Comparison of ENCODE assay signal across 19 cellular contexts in the genomic region with DNA sequence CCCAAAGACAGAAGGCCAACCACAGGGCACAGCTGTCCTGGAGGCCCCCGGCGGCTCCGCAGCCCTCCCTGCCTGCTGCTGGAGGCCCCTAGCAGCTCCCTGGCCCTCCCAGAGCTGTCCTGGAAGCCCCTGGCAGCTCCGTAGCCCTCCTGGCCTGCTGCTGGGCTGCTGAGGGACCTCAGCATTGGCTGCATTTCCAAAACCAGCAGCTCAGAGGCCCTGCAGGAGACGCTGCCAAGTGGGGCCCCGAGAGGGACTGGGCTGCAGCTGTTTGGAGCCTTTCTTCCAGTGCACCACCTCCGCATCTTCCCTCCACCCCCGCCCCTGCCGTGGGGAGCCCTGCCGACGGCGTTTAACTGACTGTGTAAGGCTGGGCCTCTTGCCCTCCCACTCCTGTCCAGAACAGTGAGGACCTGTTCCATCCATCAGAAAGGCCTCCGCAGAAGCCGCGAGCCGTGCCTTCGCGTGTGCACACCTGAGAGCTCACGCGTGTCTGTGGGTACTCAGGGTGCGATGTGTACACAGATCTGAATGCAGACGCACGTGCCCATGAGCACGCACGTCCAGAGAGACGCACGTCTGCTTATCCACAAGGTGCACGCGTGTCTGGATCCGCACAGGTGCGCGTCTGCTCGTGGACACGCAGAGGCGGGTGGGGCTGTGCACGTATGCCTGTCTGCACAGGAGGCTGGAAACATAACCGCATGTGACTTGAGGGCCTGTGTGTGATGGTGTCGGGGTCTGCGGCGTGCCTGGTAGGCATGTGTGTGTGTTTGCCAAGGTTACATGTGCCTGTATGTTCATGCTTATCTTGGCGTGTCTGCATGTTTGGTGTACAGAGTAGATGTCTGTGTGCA. TPM values are rescaled to one million over a fixed set of nuclear protein-coding genes. Genes with fewer than 3 reads are reported as not detected.
A peak's percentile ranks its signal among the peaks of the same experiment; 100 is the strongest.
DNase-seq lines count a peak whose midpoint lies in the region; ATAC-seq, FAIRE-seq and TF ChIP-seq lines count a peak whose summit lies in the region.
"Had no signal": no experiment of that assay in that cellular context is flagged by ENCODE, and none has a peak within 500 bp of the region (broad histone marks: within the 10 kb centered on the region; RNA-seq: fewer than 3 reads in every experiment).

No MANE protein-coding gene starts in this region.

- TF ChIP-seq POLR2A in GM12891 (IDR thresholded peaks at IDR 0.05; ENCODE audit: low read depth, low read length): no peak

- H3K36me3 ChIP-seq in BLaER1 treated with 17β-estradiol and CSF1 and Interleukin-3, amounts not matched to agents 10 nM and 100 nM: peaks cover 0 to 14% (median 0%) of the 10 kb centered on the region in 11 experiments; a peak in 4 of 22 replicates
- H3K36me3 ChIP-seq in osteoblast (ENCODE audit: insufficient read depth, low read length) (no peaks in the 10 kb centered on the region), kidney (ENCODE audit: control insufficient read depth in 1 of 2, insufficient read depth in 2 of 2, low read length in 2 of 2) (no peaks in the 10 kb centered on the region)
- H3K36me3 ChIP-seq: gastrocnemius medialis, left ventricle myocardium inferior, SJSA1, spleen had no signal

- peak overlapping the region; percentile 1 to 92 (median 38) for H3K4me3 Mint-ChIP-seq in IgD-negative memory B cell

- ATAC-seq in GM19463 (IDR thresholded peaks at IDR 0.05; ENCODE audit: unreplicated experiment): no peak
- ATAC-seq: activated CD4-positive, CD25-positive, alpha-beta regulatory T cell treated with anti-CD3 and anti-CD28 coated beads, Interleukin-2, amount 50 U/mL, for 24 hours; gastrocnemius medialis had no signal

- FAIRE-seq in GM12891 (lab: Jason Lieb, UNC): no peak
- no peak for FAIRE-seq in kidney (lab: Jason Lieb, UNC)
- FAIRE-seq: endometrium, G401.6, GM12878 had no signal

- peaks cover 12 to 40% (median 34%) of the 10 kb centered on the region in 3 donors for H3K4me1 Mint-ChIP-seq in IgD-negative memory B cell

- no peaks in the 10 kb centered on the region for H3K9me3 Mint-ChIP-seq in IgD-negative memory B cell

- peak overlapping the region in 3 of 11 experiments; percentile 26 to 74 (median 51); a peak in 3 of 22 replicates for H3K27ac ChIP-seq in BLaER1 treated with 17β-estradiol and CSF1 and Interleukin-3, amounts not matched to agents 10 nM and 100 nM
- H3K27ac ChIP-seq in osteoblast (ENCODE audit: low read depth, low read length) (no peak overlapping the region), kidney (ENCODE audit: low read depth in 2 of 2, low read length in 2 of 2) (no peak overlapping the region)
- H3K27ac ChIP-seq: gastrocnemius medialis, left ventricle myocardium inferior, SJSA1 had no signal

- H3K79me2 ChIP-seq in osteoblast (ENCODE audit: insufficient read depth, low read length): no peaks in the 10 kb centered on the region

- DNase-seq in fibroblast of peridontal ligament (ENCODE audit: extremely low read depth): peak; percentile 27
- peak; percentile 90 for DNase-seq in osteoblast (ENCODE audit: insufficient read length, low spot score, missing footprints)
- DNase-seq in GM12891 (ENCODE audit: insufficient read length, low spot score): no peak
- no peak for DNase-seq in GM10266 (ENCODE audit: extremely low spot score)
- DNase-seq in kidney: no peak
- DNase-seq: activated effector memory CD4-positive, alpha-beta T cell treated with anti-CD3 and anti-CD28 coated beads, Interleukin-2, amount 50 U/mL, for 16 hours; gastrocnemius medialis; left ventricle myocardium inferior; NCI-H526 treated with DMSO at 0.1 percent for 48 hours; stimulated activated CD8-positive, alpha-beta memory T cell treated with anti-CD3 and anti-CD28 coated beads, Interleukin-4, amount 100 ng/mL, for 48 hours had no signal

- H3K4me1 ChIP-seq in BLaER1 treated with 17β-estradiol and CSF1 and Interleukin-3, amounts not matched to agents 10 nM and 100 nM: peaks cover 49 to 99% (median 85%) of the 10 kb centered on the region in 10 experiments
- H3K4me1 ChIP-seq in osteoblast (ENCODE audit: insufficient read depth, low read length) (no peaks in the 10 kb centered on the region), kidney (ENCODE audit: control insufficient read depth in 1 of 2, insufficient read depth in 1 of 2, low read depth in 1 of 2, low read length in 2 of 2) (peaks cover 0 to 10% of the 10 kb centered on the region in 2 donors)
- H3K4me1 ChIP-seq: gastrocnemius medialis, SJSA1 had no signal

- H3K36me3 Mint-ChIP-seq in IgD-negative memory B cell: no peaks in the 10 kb centered on the region

- peaks cover 7% of the 10 kb centered on the region for H3K27me3 Mint-ChIP-seq in IgD-negative memory B cell

- H3K4me2 ChIP-seq in BLaER1 treated with 17β-estradiol and CSF1 and Interleukin-3, amounts not matched to agents 10 nM and 100 nM: peak overlapping the region; percentile 25 to 99 (median 92); a peak in 21 of 22 replicates
- no peak overlapping the region for H3K4me2 ChIP-seq in osteoblast (ENCODE audit: insufficient read depth, low read length)

- H3K27ac Mint-ChIP-seq in IgD-negative memory B cell: peak overlapping the region in 2 of 3 donors; percentile 5 to 50

- no peak for TF ChIP-seq CTCF in osteoblast (IDR thresholded peaks at IDR 0.05; ENCODE audit: extremely low read depth, low read depth, low read length)
- TF ChIP-seq CTCF in GM10266 (IDR thresholded peaks at IDR 0.05; ENCODE audit: control insufficient read depth, insufficient read depth, low read depth, missing control alignments): no peak
- TF ChIP-seq CTCF in kidney (IDR thresholded peaks at IDR 0.05; ENCODE audit: borderline replicate concordance, extremely low read depth, insufficient read depth): no peak

- peaks cover 0 to 53% (median 0%) of the 10 kb centered on the region in 11 experiments; a peak in 7 of 22 replicates for H3K27me3 ChIP-seq in BLaER1 treated with 17β-estradiol and CSF1 and Interleukin-3, amounts not matched to agents 10 nM and 100 nM
- peaks cover 58% of the 10 kb centered on the region for H3K27me3 ChIP-seq in osteoblast (ENCODE audit: insufficient read depth, low read length)
- H3K27me3 ChIP-seq: SJSA1 had no signal

- H2AFZ ChIP-seq in osteoblast (ENCODE audit: low read length): no peak overlapping the region

- no peak overlapping the region for H3K4me3 ChIP-seq in BLaER1 treated with 17β-estradiol and CSF1 and Interleukin-3, amounts not matched to agents 10 nM and 100 nM
- no peak overlapping the region for H3K4me3 ChIP-seq in osteoblast (ENCODE audit: insufficient read depth, low read length)
- no peak overlapping the region for H3K4me3 ChIP-seq in kidney (ENCODE audit: low read length in 2 of 2)
- H3K4me3 ChIP-seq: gastrocnemius medialis, GM12878, left ventricle myocardium inferior, SJSA1 had no signal

- H3K9me3 ChIP-seq in BLaER1 treated with 17β-estradiol and CSF1 and Interleukin-3, amounts not matched to agents 10 nM and 100 nM (replicated peaks in 1 of 11): peaks cover 16 to 27% (median 24%) of the 10 kb centered on the region in 11 experiments
- H3K9me3 ChIP-seq in osteoblast (ENCODE audit: low read depth, low read length): no peaks in the 10 kb centered on the region
- H3K9me3 ChIP-seq in kidney (ENCODE audit: control insufficient read depth in 1 of 2, low read length in 2 of 2): no peaks in the 10 kb centered on the region
- H3K9me3 ChIP-seq: gastrocnemius medialis, left ventricle myocardium inferior, SJSA1, spleen had no signal

- intact Hi-C loops in kidney (cut with DNase I): no loop called here

- peaks cover 0 to 26% (median 0%) of the 10 kb centered on the region in 11 experiments; a peak in 3 of 22 replicates for H4K20me1 ChIP-seq in BLaER1 treated with 17β-estradiol and CSF1 and Interleukin-3, amounts not matched to agents 10 nM and 100 nM
- H4K20me1 ChIP-seq in osteoblast (ENCODE audit: insufficient read depth, low read length): no peaks in the 10 kb centered on the region

- H3K9ac ChIP-seq in BLaER1 treated with 17β-estradiol and CSF1 and Interleukin-3, amounts not matched to agents 10 nM and 100 nM: peak overlapping the region in 3 of 11 experiments; percentile 16 to 39 (median 31); a peak in 5 of 22 replicates
- no peak overlapping the region for H3K9ac ChIP-seq in kidney (ENCODE audit: low read length in 2 of 2)

TF ChIP-seq in GM12891, 5 proteins besides CTCF, POLR2A, EP300 and RAD21:
- TF ChIP-seq POLR2AphosphoS5 (IDR thresholded peaks at IDR 0.05; ENCODE audit: low read depth, low read length): no peak

RNA-seq across cellular contexts. Expression of a gene that starts 57.0 kb away (rescaled TPM):
- polyA plus RNA-seq in IgD-negative memory B cell (6.8 TPM), kidney (ENCODE audit: insufficient read depth, low read depth, low replicate concordance) (23.8 TPM)
- total RNA-seq in osteoblast (2.7 and 12.3 TPM in 2 replicates), kidney (44.7 TPM)
- polyA plus RNA-seq in GM12891 (2012; ENCODE audit: low read depth, missing spikeins): 14.6 TPM

Comparison
In these comparisons a context has a peak if more than half of its experiments do, and no peak if none do; other contexts are left out.
1. DNase-seq: peak in fibroblast of peridontal ligament (single experiment) and osteoblast (single experiment); none in GM12891 (single experiment), GM10266 (single experiment) and kidney (single experiment).